19 cellular contexts compared by ENCODE assay signal in the genomic region with DNA sequence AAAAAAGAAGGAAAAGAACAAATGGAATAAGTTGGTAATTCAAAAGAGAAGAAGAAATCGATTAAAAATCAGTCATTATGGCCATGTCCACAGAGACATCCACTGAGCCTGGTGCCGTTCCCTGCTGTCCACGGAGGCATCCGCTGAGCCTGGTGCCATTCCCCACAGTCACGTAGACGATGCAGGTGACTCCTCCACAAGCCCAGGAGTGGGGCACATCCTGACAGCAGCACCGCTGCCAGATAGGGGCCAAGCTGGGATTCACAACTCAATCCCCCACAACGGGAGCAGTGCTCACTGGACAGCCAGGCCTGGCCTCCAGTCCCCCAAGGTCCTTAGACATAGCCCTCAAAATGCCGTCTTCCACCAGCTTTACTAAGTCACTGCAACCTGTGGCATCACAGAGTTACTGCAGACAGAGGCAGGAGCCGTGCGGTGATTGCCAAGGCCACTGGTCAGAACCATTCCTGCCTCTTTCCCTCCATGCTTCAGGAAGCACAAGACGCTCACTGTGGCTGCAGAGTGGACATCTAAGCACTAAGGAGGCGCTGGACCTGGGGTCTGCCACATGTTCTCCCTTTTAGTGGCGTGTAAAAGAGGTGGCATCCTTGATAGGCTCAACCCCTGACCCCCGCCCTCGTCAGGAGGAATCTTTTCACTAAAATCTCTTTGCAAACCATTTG.
DNase-seq lines count a peak whose midpoint lies in the region; ATAC-seq and TF ChIP-seq lines count a peak whose summit lies in the region.
"Had no signal": no experiment of that assay in that cellular context is flagged by ENCODE, and none has a peak within 500 bp of the region (broad histone marks: within the 10 kb centered on the region; RNA-seq: fewer than 3 reads in every experiment).

No MANE protein-coding gene starts in this region.

- H3K4me3 ChIP-seq in WERI-Rb-1 (ENCODE audit: low read depth, low read length) (no peak overlapping the region), spleen (no peak overlapping the region)
- H3K4me3 ChIP-seq: A549, PC-9 had no signal

- peak; percentile 6 for DNase-seq in WERI-Rb-1
- DNase-seq in ecto neural progenitor cell (ENCODE audit: low spot score) = peak; percentile 32
- DNase-seq in mesenteric fat pad (ENCODE audit: low spot score) = peak; percentile 49
- DNase-seq in spleen = peak; percentile 58
- DNase-seq in amygdala (lab: John Stamatoyannopoulos, UW) = no peak
- no peak for DNase-seq in NCI-H1048 (lab: John Stamatoyannopoulos, UW)
- no peak for DNase-seq in DMS79 treated with DMSO at 0.1 percent for 48 hours (lab: John Stamatoyannopoulos, UW)
- DNase-seq: GDM1, KG1, NCI-H1105 treated with DMSO at 0.1 percent for 48 hours, NCI-H2029 treated with DMSO at 0.1 percent for 48 hours, NCI-H226, NCI-H510A treated with DMSO at 0.1 percent for 48 hours, NCI-H748 treated with DMSO at 0.1 percent for 48 hours, PC-9, RPMI8226, SHP77 had no signal

- H3K36me3 ChIP-seq in WERI-Rb-1 (no peaks in the 10 kb centered on the region), spleen (no peaks in the 10 kb centered on the region)

- peaks cover 100% of the 10 kb centered on the region for H3K27me3 ChIP-seq in WERI-Rb-1 (ENCODE audit: insufficient read depth, low read depth, severe bottlenecking)
- peaks cover 0 to 5% (median 0%) of the 10 kb centered on the region in 7 donors for H3K27me3 ChIP-seq in spleen (replicated peaks in 1 of 7)

- no peak for ATAC-seq in GM21447 (IDR thresholded peaks at IDR 0.05; ENCODE audit: unreplicated experiment)
- ATAC-seq: A549 had no signal

- no peak for TF ChIP-seq POLR2A in spleen (IDR thresholded peaks at IDR 0.05)

- intact Hi-C loops in spleen (cut with DNase I; ENCODE audit: low total_unique reads) = no loop called here

- H3K9me3 ChIP-seq in WERI-Rb-1 (ENCODE audit: severe bottlenecking) (peaks cover 7% of the 10 kb centered on the region), spleen (no peaks in the 10 kb centered on the region)
- H3K9me3 ChIP-seq: A549 had no signal

- no peak for TF ChIP-seq CTCF in WERI-Rb-1 (IDR thresholded peaks at IDR 0.05; ENCODE audit: low read depth, low read length)
- no peak for TF ChIP-seq CTCF in spleen (IDR thresholded peaks at IDR 0.05 in 8 of 11, conservative IDR thresholded peaks at IDR 0.05 in 3 of 11)

- 80 to 91% (median 87%) methylated on average over 15 to 16 of the region's 16 CpGs for WGBS in spleen, 5 donors

- H3K27ac ChIP-seq in WERI-Rb-1 (no peak overlapping the region), spleen (no peak overlapping the region)
- H3K27ac ChIP-seq: A549, PC-9 had no signal

- no peaks in the 10 kb centered on the region for H3K4me1 ChIP-seq in spleen
- H3K4me1 ChIP-seq: A549 had no signal

Comparison
In these comparisons a context has a peak if more than half of its experiments do, and no peak if none do; other contexts are left out.
1. DNase-seq: peak in WERI-Rb-1 (single experiment), ecto neural progenitor cell (single experiment), mesenteric fat pad (single experiment) and spleen (single experiment); none in amygdala (0 of 56), NCI-H1048 (single experiment) and DMS79 treated with DMSO at 0.1 percent for 48 hours (single experiment).